1 cellular context compared by ENCODE assay signal in genomic region chr19:46954502-46955004, GRCh38.
TF ChIP-seq lines count a peak whose summit lies in the region.

No MANE protein-coding gene starts in this region.

TF ChIP-seq in SK-N-SH treated with all-trans-retinoic acid at 6 μM for 48 hours, 23 proteins besides CTCF, POLR2A, EP300 and RAD21 (continued from another document):
- TF ChIP-seq, protein P1, sequence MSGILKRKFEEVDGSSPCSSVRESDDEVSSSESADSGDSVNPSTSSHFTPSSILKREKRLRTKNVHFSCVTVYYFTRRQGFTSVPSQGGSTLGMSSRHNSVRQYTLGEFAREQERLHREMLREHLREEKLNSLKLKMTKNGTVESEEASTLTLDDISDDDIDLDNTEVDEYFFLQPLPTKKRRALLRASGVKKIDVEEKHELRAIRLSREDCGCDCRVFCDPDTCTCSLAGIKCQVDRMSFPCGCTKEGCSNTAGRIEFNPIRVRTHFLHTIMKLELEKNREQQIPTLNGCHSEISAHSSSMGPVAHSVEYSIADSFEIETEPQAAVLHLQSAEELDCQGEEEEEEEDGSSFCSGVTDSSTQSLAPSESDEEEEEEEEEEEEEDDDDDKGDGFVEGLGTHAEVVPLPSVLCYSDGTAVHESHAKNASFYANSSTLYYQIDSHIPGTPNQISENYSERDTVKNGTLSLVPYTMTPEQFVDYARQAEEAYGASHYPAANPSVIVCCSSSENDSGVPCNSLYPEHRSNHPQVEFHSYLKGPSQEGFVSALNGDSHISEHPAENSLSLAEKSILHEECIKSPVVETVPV (CRISPR knock-in tag; IDR thresholded peaks at IDR 0.05): no peak
- TF ChIP-seq TOX (CRISPR knock-in tag; IDR thresholded peaks at IDR 0.05; ENCODE audit: borderline replicate concordance) (no peak), PPARA (CRISPR knock-in tag; IDR thresholded peaks at IDR 0.05; ENCODE audit: borderline replicate concordance) (no peak), OSR1 (CRISPR knock-in tag; IDR thresholded peaks at IDR 0.05) (no peak)
